ENCODE assay signal across 8 cellular contexts in genomic region chr7:20798081-20798693, GRCh38. TPM values are rescaled to one million over a fixed set of nuclear protein-coding genes. Genes with fewer than 3 reads are reported as not detected.
DNase-seq lines count a peak whose midpoint lies in the region; ATAC-seq and TF ChIP-seq lines count a peak whose summit lies in the region.

No MANE protein-coding gene starts in this region.

- no peak overlapping the region for H3K27ac Mint-ChIP-seq in CD8-positive, alpha-beta T cell

- POLR2A ChIA-PET in CD8-positive, alpha-beta T cell (lab: Charles Lee), result no interaction called here

- no peak overlapping the region for H3K4me3 Mint-ChIP-seq in CD8-positive, alpha-beta T cell

- CTCF ChIA-PET in CD8-positive, alpha-beta T cell (lab: Charles Lee), result no interaction called here

- H3K36me3 Mint-ChIP-seq in CD8-positive, alpha-beta T cell, result no peaks in the 10 kb centered on the region

- TF ChIP-seq CTCF in CD8-positive, alpha-beta T cell (IDR thresholded peaks at IDR 0.05), result no peak
- no peak for TF ChIP-seq CTCF in testis (IDR thresholded peaks at IDR 0.05)

- TF ChIP-seq POLR2A in testis (IDR thresholded peaks at IDR 0.05), result no peak

- intact Hi-C loops in CD8-positive, alpha-beta T cell (cut with DNase I, micrococcal nuclease), result no loop called here
- intact Hi-C loops in testis (cut with DNase I; ENCODE audit: low total_unique reads), result no loop called here

- H3K36me3 ChIP-seq in CD8-positive, alpha-beta T cell (ENCODE audit: insufficient read depth, low read length), result no peaks in the 10 kb centered on the region
- no peaks in the 10 kb centered on the region for H3K36me3 ChIP-seq in testis (ENCODE audit: low read depth, missing control alignments)

- no peaks in the 10 kb centered on the region for H3K9me3 ChIP-seq in CD8-positive, alpha-beta T cell (ENCODE audit: low read length)
- H3K9me3 ChIP-seq in testis, result no peaks in the 10 kb centered on the region

- no peak overlapping the region for H3K27ac ChIP-seq in CD8-positive, alpha-beta T cell (ENCODE audit: low read depth, low read length)
- no peak overlapping the region for H3K27ac ChIP-seq in testis

- H3K27me3 ChIP-seq in CD8-positive, alpha-beta T cell (ENCODE audit: insufficient read depth, low read length), result peaks cover 34% of the 10 kb centered on the region
- H3K27me3 ChIP-seq in testis, result no peaks in the 10 kb centered on the region

- H3K4me3 ChIP-seq in CD8-positive, alpha-beta T cell (ENCODE audit: low read depth, low read length), result no peak overlapping the region
- peak overlapping the region; percentile 34 to 50 for H3K4me3 ChIP-seq in testis

- no peak for DNase-seq in CD8-positive, alpha-beta T cell
- DNase-seq in NCI-H2227 treated with DMSO at 0.1 percent for 48 hours (lab: John Stamatoyannopoulos, UW), result peak; percentile 82
- DNase-seq in amniotic epithelial cell (ENCODE audit: low read depth), result peak; percentile 11
- DNase-seq in iPS-NIHi11 (ENCODE audit: low spot score), result peak; percentile 81
- no peak for DNase-seq in testis
- DNase-seq in activated CD4-positive, CD25-positive, alpha-beta regulatory T cell treated with anti-CD3 and anti-CD28 coated beads, Interleukin-2, amount 50 U/mL, for 72 hours, result no peak

- peak; percentile 61 for ATAC-seq in CD8-positive, alpha-beta T cell
- peak; percentile 92 for ATAC-seq in GM19023 (IDR thresholded peaks at IDR 0.05; ENCODE audit: unreplicated experiment)
- peak; percentile 81 for ATAC-seq in HG03064 (IDR thresholded peaks at IDR 0.05; ENCODE audit: low read depth, unreplicated experiment)

- H3K4me1 Mint-ChIP-seq in CD8-positive, alpha-beta T cell (ENCODE audit: low read depth), result peaks cover 18% of the 10 kb centered on the region

- H3K27me3 Mint-ChIP-seq in CD8-positive, alpha-beta T cell (ENCODE audit: low read depth), result peaks cover 58% of the 10 kb centered on the region

- 0 to 2% methylated on average over 7 to 18 of the region's 77 CpGs for WGBS in testis, 2 donors

- peaks cover 3% of the 10 kb centered on the region for H3K9me3 Mint-ChIP-seq in CD8-positive, alpha-beta T cell

- peaks cover 14% of the 10 kb centered on the region for H3K4me1 ChIP-seq in CD8-positive, alpha-beta T cell (ENCODE audit: insufficient read depth, low read length)
- no peaks in the 10 kb centered on the region for H3K4me1 ChIP-seq in testis

RNA-seq across cellular contexts. Expression of gene SP8, which starts 11.5 kb away (rescaled TPM):
- not detected for total RNA-seq in CD8-positive, alpha-beta T cell
- 1 to 10 TPM; 2.1 to 2.2 TPM for total RNA-seq in testis
- 0.26 TPM for polyA plus RNA-seq in testis (ENCODE audit: insufficient read depth, low read depth, low replicate concordance)

Comparison
In these comparisons a context has a peak if more than half of its experiments do, and no peak if none do; other contexts are left out.
1. DNase-seq: peak in NCI-H2227 treated with DMSO at 0.1 percent for 48 hours (single experiment), amniotic epithelial cell (single experiment) and iPS-NIHi11 (single experiment); none in CD8-positive, alpha-beta T cell (0 of 7), testis (single experiment) and activated CD4-positive, CD25-positive, alpha-beta regulatory T cell treated with anti-CD3 and anti-CD28 coated beads, Interleukin-2, amount 50 U/mL, for 72 hours (single experiment).
2. Peak in every context shown above with its lines, with median percentiles within 50 percentile points of each other: ATAC-seq.